14 cellular contexts compared by ENCODE assay signal in the genomic region with DNA sequence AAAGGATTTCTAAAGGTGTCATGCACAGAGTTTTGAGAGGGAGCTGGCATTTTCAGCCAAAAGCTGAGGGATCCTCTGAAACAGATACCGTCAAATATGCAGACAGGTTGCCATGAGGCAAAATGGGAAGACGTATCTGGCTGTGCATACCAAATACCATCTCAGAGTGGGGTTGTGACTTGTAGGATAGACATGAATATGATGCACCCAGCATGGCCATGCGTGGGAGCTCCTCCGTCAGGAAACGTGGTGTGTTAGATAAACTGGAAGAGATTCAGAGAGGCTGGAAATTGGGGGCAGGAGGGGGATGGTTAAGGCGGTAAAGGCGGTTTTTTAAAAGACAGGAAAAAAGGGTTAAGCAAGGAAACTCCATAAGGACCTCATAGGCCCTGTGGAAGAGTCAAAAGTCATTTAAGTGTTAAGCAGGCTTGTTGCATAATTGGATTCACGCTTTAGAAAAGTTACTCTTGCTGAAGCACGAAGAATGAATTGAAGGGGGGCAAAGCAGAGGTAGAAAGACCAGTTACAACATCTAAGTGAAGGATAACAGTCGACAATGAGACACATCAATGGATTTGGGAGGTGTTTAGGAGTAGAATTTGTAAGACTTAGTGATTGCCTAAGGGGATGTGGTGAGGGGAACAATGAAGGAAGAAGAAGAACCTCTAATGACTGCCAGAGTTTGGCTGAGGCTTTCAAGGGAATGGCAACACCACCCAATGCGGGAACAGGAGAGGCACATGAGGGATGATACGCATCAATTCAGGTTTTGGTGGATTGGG.
DNase-seq lines count a peak whose midpoint lies in the region; ATAC-seq and TF ChIP-seq lines count a peak whose summit lies in the region.
"Had no signal": no experiment of that assay in that cellular context is flagged by ENCODE, and none has a peak within 500 bp of the region (broad histone marks: within the 10 kb centered on the region; RNA-seq: fewer than 3 reads in every experiment).

No MANE protein-coding gene starts in this region.

- POLR2A ChIA-PET in CD4-positive, alpha-beta T cell (lab: Charles Lee) = no interaction called here

- H3K36me3 ChIP-seq in heart right ventricle (no peaks in the 10 kb centered on the region), aorta (ENCODE audit: control insufficient read depth in 1 of 2, insufficient read depth in 2 of 2, low read length in 1 of 2) (no peaks in the 10 kb centered on the region)

- no peak for TF ChIP-seq CTCF in heart right ventricle (IDR thresholded peaks at IDR 0.05)
- no peak for TF ChIP-seq CTCF in mesothelial cell of epicardium (IDR thresholded peaks at IDR 0.05; ENCODE audit: unreplicated experiment)
- TF ChIP-seq CTCF in CD4-positive, alpha-beta T cell (IDR thresholded peaks at IDR 0.05) = no peak

- no peak overlapping the region for H3K4me3 Mint-ChIP-seq in mesothelial cell of epicardium
- no peak overlapping the region for H3K4me3 Mint-ChIP-seq in CD4-positive, alpha-beta T cell
- H3K4me3 Mint-ChIP-seq: activated CD8-positive, alpha-beta memory T cell treated with anti-CD3 and anti-CD28 coated beads, Interleukin-2, amount 10 ng/mL, durations not matched to agents 7 days and 5 days; CD8-positive, alpha-beta T cell had no signal

- CTCF ChIA-PET in CD4-positive, alpha-beta T cell (lab: Charles Lee) = no interaction called here

- H3K36me3 Mint-ChIP-seq in mesothelial cell of epicardium = no peaks in the 10 kb centered on the region
- no peaks in the 10 kb centered on the region for H3K36me3 Mint-ChIP-seq in CD4-positive, alpha-beta T cell (ENCODE audit: low read depth)
- H3K36me3 Mint-ChIP-seq: CD8-positive, alpha-beta T cell; IgD-negative memory B cell had no signal

- H3K4me1 ChIP-seq in heart right ventricle (peaks cover 0 to 43% (median 27%) of the 10 kb centered on the region in 9 donors), aorta (ENCODE audit: control insufficient read depth in 1 of 2, insufficient read depth in 2 of 2, low read length in 2 of 2) (peaks cover 0 to under 1% of the 10 kb centered on the region in 2 donors)

- peaks cover 12% of the 10 kb centered on the region for H3K9me3 Mint-ChIP-seq in mesothelial cell of epicardium
- peaks cover 6% of the 10 kb centered on the region for H3K9me3 Mint-ChIP-seq in CD4-positive, alpha-beta T cell
- H3K9me3 Mint-ChIP-seq: CD8-positive, alpha-beta T cell had no signal

- 67 to 69% methylated on average over 12 of the region's 12 CpGs for WGBS in heart right ventricle, 2 donors
- 27 to 28% methylated on average over 12 of the region's 12 CpGs for WGBS in aorta, 2 donors

- no peaks in the 10 kb centered on the region for H3K27me3 Mint-ChIP-seq in mesothelial cell of epicardium (ENCODE audit: low read depth)
- peaks cover 53% of the 10 kb centered on the region for H3K27me3 Mint-ChIP-seq in CD4-positive, alpha-beta T cell

- peak overlapping the region in 2 of 10 donors; percentile 1 to 3 for H3K4me3 ChIP-seq in heart right ventricle
- H3K4me3 ChIP-seq in aorta (ENCODE audit: low read length in 2 of 2) = peak overlapping the region in 1 of 2 donors; percentile 5

- H3K27ac Mint-ChIP-seq in mesothelial cell of epicardium = peak overlapping the region; percentile 68
- no peak overlapping the region for H3K27ac Mint-ChIP-seq in CD4-positive, alpha-beta T cell
- H3K27ac Mint-ChIP-seq: activated CD8-positive, alpha-beta memory T cell treated with anti-CD3 and anti-CD28 coated beads, Interleukin-2, amount 10 ng/mL, durations not matched to agents 7 days and 5 days; CD8-positive, alpha-beta T cell had no signal

- no peak for ATAC-seq in heart right ventricle
- ATAC-seq in Right ventricle myocardium superior (ENCODE audit: poor library complexity) = no peak
- ATAC-seq in aorta (ENCODE audit: low FRiP score) = no peak
- no peak for ATAC-seq in GM21528 (IDR thresholded peaks at IDR 0.05; ENCODE audit: low FRiP score, unreplicated experiment)
- ATAC-seq in CD4-positive, alpha-beta T cell (ENCODE audit: poor library complexity) = no peak
- ATAC-seq: activated CD8-positive, alpha-beta memory T cell treated with anti-CD3 and anti-CD28 coated beads, Interleukin-2, amount 10 ng/mL, durations not matched to agents 7 days and 5 days; CD8-positive, alpha-beta T cell had no signal

- H3K4me1 Mint-ChIP-seq in mesothelial cell of epicardium = peaks cover 61% of the 10 kb centered on the region
- peaks cover 4% of the 10 kb centered on the region for H3K4me1 Mint-ChIP-seq in CD4-positive, alpha-beta T cell (ENCODE audit: low read depth)

- DNase-seq in heart right ventricle (no peak), Right ventricle myocardium superior (no peak), amniotic epithelial cell (ENCODE audit: low read depth) (peak; percentile 81), mesothelial cell of epicardium (ENCODE audit: low spot score in 2 of 2, unreplicated experiment in 2 of 2) (no peak), aorta (no peak), T-helper 2 cell (no peak)
- no peak for DNase-seq in CD4-positive, alpha-beta T cell
- DNase-seq: activated CD8-positive, alpha-beta memory T cell treated with anti-CD3 and anti-CD28 coated beads, Interleukin-2, amount 10 ng/mL, durations not matched to agents 7 days and 5 days; activated naive CD4-positive, alpha-beta T cell treated with Interleukin-2 at 50 U/mL for 16 hours; CD8-positive, alpha-beta T cell; HCEC 1CT; stimulated activated CD4-positive, alpha-beta T cell treated with anti-CD3 and anti-CD28 coated beads, Interleukin-15, amount 100 ng/mL, for 24 hours had no signal

- H3K27ac ChIP-seq in heart right ventricle = peak overlapping the region; percentile 7 to 99 (median 75)
- peak overlapping the region; percentile 79 to 95 for H3K27ac ChIP-seq in aorta (ENCODE audit: low read depth in 1 of 2, low read length in 2 of 2)
- no peak overlapping the region for H3K27ac ChIP-seq in CD4-positive, alpha-beta T cell (ENCODE audit: low read depth, low read length)

- intact Hi-C loops in heart right ventricle (cut with DNase I) (loop anchor here in 6 of 10 donors (5.0 to 10.0 kb wide), 5 partner anchors 83 to 663 kb away; no protein-coding TSS in a partner anchor), Right ventricle myocardium superior (cut with DNase I) (loop anchor here (5.0 kb wide), 1 partner anchor 85 kb away; no protein-coding TSS in a partner anchor), aorta (cut with DNase I) (loop anchor here (2.0 to 5.0 kb wide), 4 partner anchors 87 to 210 kb away; no protein-coding TSS in a partner anchor)
- intact Hi-C loops in CD4-positive, alpha-beta T cell (cut with DNase I, micrococcal nuclease) = no loop called here

- H3K9me3 ChIP-seq in heart right ventricle (no peaks in the 10 kb centered on the region), aorta (ENCODE audit: control insufficient read depth, low read length) (no peaks in the 10 kb centered on the region)
- no peaks in the 10 kb centered on the region for H3K9me3 ChIP-seq in CD4-positive, alpha-beta T cell (ENCODE audit: control insufficient read depth, low read length)

- H3K27me3 ChIP-seq in heart right ventricle (peaks cover 0 to 48% (median 0%) of the 10 kb centered on the region in 7 donors), aorta (ENCODE audit: control insufficient read depth in 1 of 2, insufficient read depth in 2 of 2, low read length in 1 of 2) (no peaks in the 10 kb centered on the region)
- peaks cover 40% of the 10 kb centered on the region for H3K27me3 ChIP-seq in CD4-positive, alpha-beta T cell (ENCODE audit: control insufficient read depth, insufficient read depth, low read length)

Comparison
In these comparisons a context has a peak if more than half of its experiments do, and no peak if none do; other contexts are left out.
1. intact Hi-C loops: an anchor here in heart right ventricle (5.0 to 10.0 kb wide), Right ventricle myocardium superior (5.0 kb wide) and aorta (2.0 to 5.0 kb wide); none called in CD4-positive, alpha-beta T cell.